20 cellular contexts compared by ENCODE assay signal in genomic region chr21:16058896-16059295, GRCh38.
"Had no signal": no experiment of that assay in that cellular context is flagged by ENCODE, and none has a peak within 500 bp of the region (broad histone marks: within the 10 kb centered on the region; RNA-seq: fewer than 3 reads in every experiment).

No MANE protein-coding gene starts in this region.

- H3K36me3 ChIP-seq: left lung, tibial artery had no signal

- H3K27ac ChIP-seq: foreskin keratinocyte, left lung, parathyroid adenoma, tibial artery had no signal

- H3K4me3 ChIP-seq: left lung, lung, tibial artery had no signal

- H2AFZ ChIP-seq: parathyroid adenoma had no signal

- DNase-seq: activated B cell treated with CpG ODN at 0.5 μM for 24 hours; activated CD4-positive, alpha-beta T cell treated with anti-CD3 and anti-CD28 coated beads for 36 hours; activated CD4-positive, alpha-beta T cell treated with anti-CD3 and anti-CD28 coated beads, Interleukin-2, amount 50 U/mL, for 4 hours; activated naive CD4-positive, alpha-beta T cell treated with anti-CD3 and anti-CD28 coated beads for 36 hours; activated T-cell treated with anti-CD3 and anti-CD28 coated beads, Interleukin-2, amount 50 U/mL, for 48 hours; amygdala; effector CD4-positive, alpha-beta T cell; erythroblast; foreskin keratinocyte; left lung; midbrain; natural killer cell; right cardiac atrium; stimulated activated CD4-positive, alpha-beta T cell treated with anti-CD3 and anti-CD28 coated beads, Interleukin-12 subunit alpha, Interleukin-12 subunit beta, amount 100 ng/mL, for 4 hours; stimulated activated CD4-positive, alpha-beta T cell treated with anti-CD3 and anti-CD28 coated beads, Interleukin-4, amount 100 ng/mL, for 4 hours; substantia nigra; T-helper 17 cell; tibial artery had no signal

- H3K9ac ChIP-seq: parathyroid adenoma had no signal

- H3K9me3 ChIP-seq: tibial artery had no signal

- H3K4me1 ChIP-seq: foreskin keratinocyte, left lung, parathyroid adenoma, tibial artery had no signal

- H3K27me3 ChIP-seq: foreskin keratinocyte, left lung, tibial artery had no signal
